In the genomic region with DNA sequence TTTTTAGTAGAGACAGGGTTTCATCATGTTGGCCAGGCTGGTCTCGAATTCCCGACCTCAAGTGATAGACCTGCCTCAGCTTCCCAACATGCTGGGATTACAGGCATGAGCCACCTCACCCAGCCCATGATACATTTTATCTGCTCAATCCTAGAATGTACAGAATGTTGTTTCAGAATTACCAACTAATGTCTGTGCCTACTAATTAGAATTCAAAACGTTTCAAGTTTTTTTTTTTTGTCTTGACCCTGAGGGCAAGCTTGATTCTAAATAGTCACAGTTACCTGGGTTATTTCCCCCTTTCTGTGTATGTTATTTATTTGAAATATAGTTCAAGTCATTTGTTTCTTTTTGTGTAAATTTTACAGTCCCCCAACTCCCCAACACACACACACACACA, we compare ENCODE assay signal across 34 cellular contexts.
"Had no signal": no experiment of that assay in that cellular context is flagged by ENCODE, and none has a peak within 500 bp of the region (broad histone marks: within the 10 kb centered on the region; RNA-seq: fewer than 3 reads in every experiment).

No MANE protein-coding gene starts in this region.

- H3K4me2 ChIP-seq: KMS-11 had no signal

- H3K9me3 ChIP-seq: MG63 had no signal

- H3K9ac ChIP-seq: KMS-11 had no signal

- H3K27me3 ChIP-seq: MG63 had no signal

- DNase-seq: Karpas-422, Kasumi-1, MG63, MM.1S, MV-4-11, NCI-H1048, NCI-H1092, NCI-H1092 treated with DMSO at 0.1 percent for 48 hours, NCI-H1105, NCI-H1105 treated with DMSO at 0.1 percent for 48 hours, NCI-H1417, NCI-H1417 treated with DMSO at 0.1 percent for 48 hours, NCI-H1436, NCI-H1436 treated with DMSO at 0.1 percent for 48 hours, NCI-H146, NCI-H1694, NCI-H1694 treated with DMSO at 0.1 percent for 48 hours, NCI-H187, NCI-H187 treated with DMSO at 0.1 percent for 48 hours, NCI-H1930, NCI-H2029, NCI-H2029 treated with DMSO at 0.1 percent for 48 hours, NCI-H2081, NCI-H2081 treated with DMSO at 0.1 percent for 48 hours, NCI-H2107, NCI-H2171, NCI-H2171 treated with DMSO at 0.1 percent for 48 hours, NCI-H2227 treated with DMSO at 0.1 percent for 48 hours, NCI-H226, NCI-H345, NCI-H446, NCI-H446 treated with DMSO at 0.1 percent for 48 hours, NCI-H510A had no signal

- H3K4me3 ChIP-seq: MG63 had no signal

- H3K27ac ChIP-seq: KMS-11 had no signal
